Comparison of ENCODE assay signal across 22 cellular contexts in genomic region chr17:77488531-77489238, GRCh38.
DNase-seq lines count a peak whose midpoint lies in the region; ATAC-seq, FAIRE-seq and TF ChIP-seq lines count a peak whose summit lies in the region.
"Had no signal": no experiment of that assay in that cellular context is flagged by ENCODE, and none has a peak within 500 bp of the region (broad histone marks: within the 10 kb centered on the region; RNA-seq: fewer than 3 reads in every experiment).

No MANE protein-coding gene starts in this region.

- no peak overlapping the region for H3K23ac ChIP-seq in IMR-90 (ENCODE audit: low read depth, low read length)

- H3K18ac ChIP-seq in IMR-90 (ENCODE audit: low read depth, low read length) = no peak overlapping the region

- no TSS peak for BruUV-seq in IMR-90 (replicated peaks; lab: Mats Ljungman, UMichigan)

- H2BK20ac ChIP-seq in IMR-90 (ENCODE audit: low read depth, low read length) = no peak overlapping the region

- no peak overlapping the region for H4K91ac ChIP-seq in IMR-90 (ENCODE audit: insufficient read depth, low read depth, low read length)

- H3K27ac ChIP-seq in BLaER1 (peak overlapping the region; percentile 52; the same call in 1 of the 2 replicates), IMR-90 (ENCODE audit: insufficient read depth, low read length) (no peak overlapping the region), left ventricle myocardium inferior (replicated peaks) (peak overlapping the region; percentile 68), rectal smooth muscle tissue (ENCODE audit: low read depth, low read length) (peak overlapping the region; percentile 70)
- H3K27ac ChIP-seq: brain microvascular endothelial cell had no signal

- peaks cover 24 to 90% of the 10 kb centered on the region in 2 experiments for H3K79me1 ChIP-seq in IMR-90 (ENCODE audit: low read depth in 1 of 2, low read length in 2 of 2)

- DNase-seq in IMR-90 (peak; percentile 33), left ventricle myocardium inferior (peak; percentile 17), GM12891 (ENCODE audit: insufficient read length, low spot score) (no peak), GM03348 (ENCODE audit: low spot score) (no peak)
- no peak for DNase-seq in activated CD4-positive, alpha-beta T cell treated with anti-CD3 and anti-CD28 coated beads for 4 hours
- no peak for DNase-seq in activated CD4-positive, alpha-beta T cell treated with anti-CD3 and anti-CD28 coated beads for 48 hours
- DNase-seq: activated CD4-positive, CD25-positive, alpha-beta regulatory T cell treated with anti-CD3 and anti-CD28 coated beads, Interleukin-2, amount 50 U/mL, for 72 hours; activated naive CD8-positive, alpha-beta T cell treated with anti-CD3 and anti-CD28 coated beads, Interleukin-2, amount 50 U/mL, for 24 hours; brain microvascular endothelial cell; COR-L47; cortex of kidney; DND-41; hippocampal formation; NCI-H1417; NCI-H2107; NCI-H524; RPMI8226; stimulated activated CD4-positive, alpha-beta T cell treated with anti-CD3 and anti-CD28 coated beads, Interleukin-2, amount 100 ng/mL, for 24 hours; trophoblast cell had no signal

- peak overlapping the region; percentile 74 for H3K4me2 ChIP-seq in BLaER1
- no peak overlapping the region for H3K4me2 ChIP-seq in IMR-90 (ENCODE audit: low read depth, low read length)

- H3K4me1 ChIP-seq in BLaER1 (peaks cover 93% of the 10 kb centered on the region), IMR-90 (ENCODE audit: control insufficient read depth, insufficient read depth, low read length) (no peaks in the 10 kb centered on the region), left ventricle myocardium inferior (peaks cover 25% of the 10 kb centered on the region), rectal smooth muscle tissue (ENCODE audit: control insufficient read depth, insufficient read depth, low read length) (peaks cover 13% of the 10 kb centered on the region)

- no peaks in the 10 kb centered on the region for H3K27me3 ChIP-seq in BLaER1
- no peaks in the 10 kb centered on the region for H3K27me3 ChIP-seq in IMR-90 (ENCODE audit: control insufficient read depth, insufficient read depth, low read length)
- H3K27me3 ChIP-seq in left ventricle myocardium inferior (ENCODE audit: low read depth) = no peaks in the 10 kb centered on the region
- no peaks in the 10 kb centered on the region for H3K27me3 ChIP-seq in rectal smooth muscle tissue (ENCODE audit: control insufficient read depth, insufficient read depth, low read length)
- H3K27me3 ChIP-seq: brain microvascular endothelial cell had no signal

- H2AK5ac ChIP-seq in IMR-90 (ENCODE audit: low read depth, low read length) = no peak overlapping the region

- peaks cover 99% of the 10 kb centered on the region for H4K20me1 ChIP-seq in BLaER1
- peaks cover 82% of the 10 kb centered on the region for H4K20me1 ChIP-seq in IMR-90 (ENCODE audit: insufficient read depth, low read length)

- H3K4ac ChIP-seq in IMR-90 (ENCODE audit: low read depth, low read length) = no peak overlapping the region

- H3K9me1 ChIP-seq in IMR-90 (ENCODE audit: insufficient read depth, low read length) = peaks cover 21% of the 10 kb centered on the region

- H3K9me3 ChIP-seq in BLaER1 = no peaks in the 10 kb centered on the region
- H3K9me3 ChIP-seq in IMR-90 (ENCODE audit: control insufficient read depth, insufficient read depth, low read length) = no peaks in the 10 kb centered on the region
- no peaks in the 10 kb centered on the region for H3K9me3 ChIP-seq in left ventricle myocardium inferior (replicated peaks)

- no peak overlapping the region for H2BK5ac ChIP-seq in IMR-90 (ENCODE audit: low read depth, low read length, poor library complexity, severe bottlenecking)

- WGBS in IMR-90 (ENCODE audit: extremely low coverage in 2 of 2, insufficient read length in 1 of 2), 2 experiments = 98% methylated on average over 10 of the region's 25 CpGs; no CpG with 5 or more reads in 1 of the 2 experiments

- H2AK9ac ChIP-seq in IMR-90 (replicated peaks; ENCODE audit: low read depth, low read length, poor library complexity) = peak overlapping the region; percentile 70

- H3K14ac ChIP-seq in IMR-90 (replicated peaks; ENCODE audit: low read depth, low read length) = no peak overlapping the region

- H3K4me3 ChIP-seq in BLaER1 = no peak overlapping the region
- H3K4me3 ChIP-seq in IMR-90 (ENCODE audit: insufficient read depth, low read depth, low read length) = no peak overlapping the region
- H3K4me3 ChIP-seq in left ventricle myocardium inferior = no peak overlapping the region
- no peak overlapping the region for H3K4me3 ChIP-seq in rectal smooth muscle tissue (ENCODE audit: low read length)

- TF ChIP-seq RAD21 in IMR-90 (IDR thresholded peaks at IDR 0.05; ENCODE audit: low read length) = no peak

- TF ChIP-seq POLR2A in IMR-90 (IDR thresholded peaks at IDR 0.05; ENCODE audit: low read depth, low read length) = no peak
- no peak for TF ChIP-seq POLR2A in GM12891 (IDR thresholded peaks at IDR 0.05; ENCODE audit: low read depth, low read length)

- 0 out of 2 replicates have a peak overlapping the region, but pooled peaks have one; percentile 24 for H3K9ac ChIP-seq in BLaER1
- H3K9ac ChIP-seq in IMR-90 (ENCODE audit: low read depth, low read length) = no peak overlapping the region
- no peak overlapping the region for H3K9ac ChIP-seq in rectal smooth muscle tissue (ENCODE audit: low read length)

- intact Hi-C loops in IMR-90 (cut with micrococcal nuclease) = no loop called here
- intact Hi-C loops in left ventricle myocardium inferior (cut with micrococcal nuclease) = no loop called here

- no peak for ATAC-seq in IMR-90 (ENCODE audit: low read depth)
- ATAC-seq: activated naive CD8-positive, alpha-beta T cell treated with anti-CD3 and anti-CD28 coated beads, Interleukin-2, amount 50 U/mL, for 24 hours; HCT116 had no signal

- H2AFZ ChIP-seq in IMR-90 (replicated peaks; ENCODE audit: low read length, poor library complexity) = peak overlapping the region; percentile 51

- H2BK15ac ChIP-seq in IMR-90 (ENCODE audit: low read depth, low read length) = no peak overlapping the region

- H2BK120ac ChIP-seq in IMR-90 (ENCODE audit: low read depth, low read length) = no peak overlapping the region

- H4K5ac ChIP-seq in IMR-90 (ENCODE audit: low read depth, low read length) = no peak overlapping the region

- H4K8ac ChIP-seq in IMR-90 (ENCODE audit: low read depth in 2 of 2, low read length in 2 of 2) = no peak overlapping the region

- CTCF ChIA-PET in IMR-90 (lab: Yijun Ruan, JAX) = no interaction called here

- no peak for TF ChIP-seq CTCF in IMR-90 (conservative IDR thresholded peaks at IDR 0.05; ENCODE audit: low read depth, low read length)
- no peak for TF ChIP-seq CTCF in left ventricle myocardium inferior (IDR thresholded peaks at IDR 0.05; ENCODE audit: borderline replicate concordance)

- H3K56ac ChIP-seq in IMR-90 (ENCODE audit: extremely low read depth, insufficient read depth, low read length) = no peak overlapping the region

- no peak for FAIRE-seq in GM12891 (lab: Jason Lieb, UNC)

- in situ Hi-C loops in IMR-90 (cut with MboI; ENCODE audit: low sequenced_read_pairs) = no loop called here

- dilution Hi-C loops in IMR-90 (cut with HindIII; ENCODE audit: low sequenced_read_pairs, unreplicated experiment) = no loop called here

- POLR2A ChIA-PET in IMR-90 (lab: Charles Lee; ENCODE audit: unreplicated experiment) = no interaction called here

- H3K36me3 ChIP-seq in BLaER1 = peaks cover 99% of the 10 kb centered on the region
- peaks cover 72% of the 10 kb centered on the region for H3K36me3 ChIP-seq in IMR-90 (ENCODE audit: control insufficient read depth, insufficient read depth, low read length)
- H3K36me3 ChIP-seq in left ventricle myocardium inferior = peaks cover 50% of the 10 kb centered on the region
- H3K36me3 ChIP-seq in rectal smooth muscle tissue (ENCODE audit: control insufficient read depth, insufficient read depth, low read length) = peaks cover 39% of the 10 kb centered on the region

TF ChIP-seq in IMR-90, 13 proteins besides CTCF, POLR2A, EP300 and RAD21 (continues in another document):
- TF ChIP-seq RFX5 (IDR thresholded peaks at IDR 0.05; ENCODE audit: low read depth, low read length) (no peak), FOS (IDR thresholded peaks at IDR 0.05; ENCODE audit: low read depth, low read length) (no peak), NFE2L2 (IDR thresholded peaks at IDR 0.05; ENCODE audit: low read depth, low read length) (no peak), MXI1 (IDR thresholded peaks at IDR 0.05; ENCODE audit: borderline replicate concordance, low read depth, low read length) (no peak), CEBPB (IDR thresholded peaks at IDR 0.05; ENCODE audit: low read depth, low read length) (no peak), MAZ (IDR thresholded peaks at IDR 0.05; ENCODE audit: borderline replicate concordance, low read depth, low read length) (no peak), MAFK (IDR thresholded peaks at IDR 0.05; ENCODE audit: low read depth, low read length) (no peak), CHD1 (IDR thresholded peaks at IDR 0.05; ENCODE audit: low read depth, low read length) (no peak), SMC3 (IDR thresholded peaks at IDR 0.05; ENCODE audit: low read depth, low read length) (no peak)

TF ChIP-seq in GM12891, 5 proteins besides CTCF, POLR2A, EP300 and RAD21:
- TF ChIP-seq POLR2AphosphoS5 (IDR thresholded peaks at IDR 0.05; ENCODE audit: low read depth, low read length) (no peak), PAX5 (IDR thresholded peaks at IDR 0.05; ENCODE audit: insufficient read depth, low read length, severe bottlenecking) (no peak)
TF ChIP-seq in GM12891: peak in this region for 0.

Comparison
In these comparisons a context has a peak if more than half of its experiments do, and no peak if none do; other contexts are left out.
1. DNase-seq: peak in IMR-90 (single experiment) and left ventricle myocardium inferior (single experiment); none in activated CD4-positive, alpha-beta T cell treated with anti-CD3 and anti-CD28 coated beads for 4 hours (0 of 2), GM12891 (single experiment), activated CD4-positive, alpha-beta T cell treated with anti-CD3 and anti-CD28 coated beads for 48 hours (single experiment) and GM03348 (single experiment).